In genomic region chr16:79856581-79856980, GRCh38 we compare ENCODE assay signal across 22 cellular contexts.
"Had no signal": no experiment of that assay in that cellular context is flagged by ENCODE, and none has a peak within 500 bp of the region (broad histone marks: within the 10 kb centered on the region; RNA-seq: fewer than 3 reads in every experiment).

No MANE protein-coding gene starts in this region.

- H3K4me3 ChIP-seq: SJSA1, SK-N-MC had no signal

- DNase-seq: KBM-7, NCI-H1092, NCI-H1105 treated with DMSO at 0.1 percent for 48 hours, NCI-H1436, NCI-H187, NCI-H2029, NCI-H2081 treated with DMSO at 0.1 percent for 48 hours, NCI-H2171, NCI-H226, NCI-H446, NCI-H510A, NCI-H524 treated with DMSO at 0.1 percent for 48 hours, NCI-H69, NCI-H774, Right ventricle myocardium superior, RPMI8226, SIG-M5 had no signal

- H3K36me3 ChIP-seq: SJSA1 had no signal

- FAIRE-seq: HTR-8/SVneo, RCC 7860 had no signal

- H3K4me1 ChIP-seq: SJSA1 had no signal

- H3K27ac ChIP-seq: HL-60, SJSA1, SK-N-MC had no signal

- H3K27me3 ChIP-seq: SJSA1 had no signal
